Comparison of ENCODE assay signal across 1 cellular context in the genomic region with DNA sequence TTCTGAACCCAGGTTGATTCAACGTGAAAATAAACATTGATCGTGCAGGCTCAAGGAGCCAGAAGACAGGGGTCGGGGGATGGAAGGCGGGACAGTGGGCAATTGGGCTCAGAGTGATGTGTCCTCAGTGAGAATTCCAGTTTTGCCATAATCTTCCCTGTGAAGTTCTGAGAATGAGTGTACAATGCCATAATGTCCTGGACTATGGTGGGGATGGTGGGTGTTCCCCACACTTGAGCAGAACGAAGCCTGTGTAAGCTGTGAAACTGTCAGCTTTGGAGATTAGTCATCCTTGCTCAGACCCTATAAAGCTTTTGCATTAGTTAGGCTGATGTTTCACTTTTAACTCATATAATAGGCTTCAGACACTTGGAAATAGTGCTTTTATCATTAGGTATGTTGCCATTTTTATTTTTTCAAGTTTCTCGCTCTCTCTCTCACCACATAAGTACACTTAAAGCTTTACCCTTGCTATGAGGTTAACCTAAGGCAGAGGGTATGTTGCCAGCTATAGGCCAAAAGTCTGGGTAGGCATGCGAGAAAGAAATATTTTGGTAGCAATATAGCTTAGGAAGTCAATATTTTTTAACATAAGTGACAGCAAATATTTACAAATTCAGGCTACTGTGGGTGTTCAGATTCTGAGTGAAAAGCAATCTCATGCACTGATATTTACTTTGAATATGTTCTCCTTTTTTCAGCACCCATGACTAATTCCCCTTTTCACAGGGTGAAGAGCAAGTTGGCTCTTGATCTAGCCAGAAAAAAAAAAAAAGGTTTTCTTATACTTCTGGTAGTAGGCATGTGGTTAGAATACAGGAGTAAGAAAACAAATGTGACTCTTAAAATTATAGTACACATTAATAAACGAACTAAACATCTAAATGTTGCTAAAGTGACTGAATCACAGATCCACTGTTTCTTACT.
TF ChIP-seq lines count a peak whose summit lies in the region.

No MANE protein-coding gene starts in this region.

TF ChIP-seq in GM12878, 131 proteins besides CTCF, POLR2A, EP300 and RAD21 (continued from another document):
- TF ChIP-seq, protein P1, sequence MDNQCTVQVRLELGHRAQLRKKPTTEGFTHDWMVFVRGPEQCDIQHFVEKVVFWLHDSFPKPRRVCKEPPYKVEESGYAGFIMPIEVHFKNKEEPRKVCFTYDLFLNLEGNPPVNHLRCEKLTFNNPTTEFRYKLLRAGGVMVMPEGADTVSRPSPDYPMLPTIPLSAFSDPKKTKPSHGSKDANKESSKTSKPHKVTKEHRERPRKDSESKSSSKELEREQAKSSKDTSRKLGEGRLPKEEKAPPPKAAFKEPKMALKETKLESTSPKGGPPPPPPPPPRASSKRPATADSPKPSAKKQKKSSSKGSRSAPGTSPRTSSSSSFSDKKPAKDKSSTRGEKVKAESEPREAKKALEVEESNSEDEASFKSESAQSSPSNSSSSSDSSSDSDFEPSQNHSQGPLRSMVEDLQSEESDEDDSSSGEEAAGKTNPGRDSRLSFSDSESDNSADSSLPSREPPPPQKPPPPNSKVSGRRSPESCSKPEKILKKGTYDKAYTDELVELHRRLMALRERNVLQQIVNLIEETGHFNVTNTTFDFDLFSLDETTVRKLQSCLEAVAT (IDR thresholded peaks at IDR 0.05) = peak; percentile 85
- TF ChIP-seq LARP7 (IDR thresholded peaks at IDR 0.05) (peak; percentile 21; the same call in 1 of the 2 replicates), SUPT20H (IDR thresholded peaks at IDR 0.05; ENCODE audit: borderline replicate concordance, control insufficient read depth, low read depth, low read length) (no peak), BACH1 (IDR thresholded peaks at IDR 0.05; ENCODE audit: borderline replicate concordance) (peak; percentile 69), ZNF622 (IDR thresholded peaks at IDR 0.05) (no peak), RUNX3 (IDR thresholded peaks at IDR 0.05; ENCODE audit: low read length) (peak; percentile 77), EGR1 (IDR thresholded peaks at IDR 0.05; ENCODE audit: borderline replicate concordance in 1 of 2, low read depth in 2 of 2, low read length in 2 of 2) (0 out of 3 replicates have a peak, but pooled peaks of 1 of the 2 experiments have one; percentile 18), CHD1 (IDR thresholded peaks at IDR 0.05; ENCODE audit: low read depth, low read length) (peak; percentile 85; the same call in 1 of the 2 replicates), CREM (IDR thresholded peaks at IDR 0.05; ENCODE audit: low read depth) (peak; percentile 56; the same call in 1 of the 2 replicates), BHLHE40 (IDR thresholded peaks at IDR 0.05; ENCODE audit: borderline replicate concordance in 1 of 2, low read depth in 2 of 2, low read length in 1 of 2) (peak; percentile 37 to 52; a peak in 3 of 4 replicates), ETV6 (conservative IDR thresholded peaks at IDR 0.05 in 1 of 2, IDR thresholded peaks at IDR 0.05 in 1 of 2; ENCODE audit: borderline replicate concordance in 1 of 2, low read depth in 1 of 2) (peak in 1 of 2 experiments; percentile 67; a peak in 1 of 4 replicates), DPF2 (IDR thresholded peaks at IDR 0.05) (peak; percentile 95), SIN3A (IDR thresholded peaks at IDR 0.05; ENCODE audit: low read depth, low read length) (no peak), HDAC2 (IDR thresholded peaks at IDR 0.05) (no peak), PAX5 (IDR thresholded peaks at IDR 0.05; ENCODE audit: borderline replicate concordance, low read depth, low read length) (peak; percentile 68; the same call in 1 of the 2 replicates), SMARCA5 (IDR thresholded peaks at IDR 0.05) (peak; percentile 46), RELA (IDR thresholded peaks at IDR 0.05; ENCODE audit: borderline replicate concordance, partially characterized antibody) (peak; percentile 50), NR2C2 (IDR thresholded peaks at IDR 0.05; ENCODE audit: borderline replicate concordance, control insufficient read depth, insufficient read length, low read depth) (no peak), PML (IDR thresholded peaks at IDR 0.05; ENCODE audit: low read length) (peak; percentile 86), KLF5 (IDR thresholded peaks at IDR 0.05; ENCODE audit: partially characterized antibody) (no peak), FOXK2 (IDR thresholded peaks at IDR 0.05) (no peak), RFX5 (IDR thresholded peaks at IDR 0.05; ENCODE audit: low read depth, low read length) (no peak)
- TF ChIP-seq, protein P2, sequence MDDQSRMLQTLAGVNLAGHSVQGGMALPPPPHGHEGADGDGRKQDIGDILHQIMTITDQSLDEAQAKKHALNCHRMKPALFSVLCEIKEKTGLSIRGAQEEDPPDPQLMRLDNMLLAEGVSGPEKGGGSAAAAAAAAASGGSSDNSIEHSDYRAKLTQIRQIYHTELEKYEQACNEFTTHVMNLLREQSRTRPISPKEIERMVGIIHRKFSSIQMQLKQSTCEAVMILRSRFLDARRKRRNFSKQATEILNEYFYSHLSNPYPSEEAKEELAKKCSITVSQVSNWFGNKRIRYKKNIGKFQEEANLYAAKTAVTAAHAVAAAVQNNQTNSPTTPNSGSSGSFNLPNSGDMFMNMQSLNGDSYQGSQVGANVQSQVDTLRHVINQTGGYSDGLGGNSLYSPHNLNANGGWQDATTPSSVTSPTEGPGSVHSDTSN (IDR thresholded peaks at IDR 0.05; ENCODE audit: insufficient replicate concordance, low read depth, low read length) = peak; percentile 66
- TF ChIP-seq, protein P3, sequence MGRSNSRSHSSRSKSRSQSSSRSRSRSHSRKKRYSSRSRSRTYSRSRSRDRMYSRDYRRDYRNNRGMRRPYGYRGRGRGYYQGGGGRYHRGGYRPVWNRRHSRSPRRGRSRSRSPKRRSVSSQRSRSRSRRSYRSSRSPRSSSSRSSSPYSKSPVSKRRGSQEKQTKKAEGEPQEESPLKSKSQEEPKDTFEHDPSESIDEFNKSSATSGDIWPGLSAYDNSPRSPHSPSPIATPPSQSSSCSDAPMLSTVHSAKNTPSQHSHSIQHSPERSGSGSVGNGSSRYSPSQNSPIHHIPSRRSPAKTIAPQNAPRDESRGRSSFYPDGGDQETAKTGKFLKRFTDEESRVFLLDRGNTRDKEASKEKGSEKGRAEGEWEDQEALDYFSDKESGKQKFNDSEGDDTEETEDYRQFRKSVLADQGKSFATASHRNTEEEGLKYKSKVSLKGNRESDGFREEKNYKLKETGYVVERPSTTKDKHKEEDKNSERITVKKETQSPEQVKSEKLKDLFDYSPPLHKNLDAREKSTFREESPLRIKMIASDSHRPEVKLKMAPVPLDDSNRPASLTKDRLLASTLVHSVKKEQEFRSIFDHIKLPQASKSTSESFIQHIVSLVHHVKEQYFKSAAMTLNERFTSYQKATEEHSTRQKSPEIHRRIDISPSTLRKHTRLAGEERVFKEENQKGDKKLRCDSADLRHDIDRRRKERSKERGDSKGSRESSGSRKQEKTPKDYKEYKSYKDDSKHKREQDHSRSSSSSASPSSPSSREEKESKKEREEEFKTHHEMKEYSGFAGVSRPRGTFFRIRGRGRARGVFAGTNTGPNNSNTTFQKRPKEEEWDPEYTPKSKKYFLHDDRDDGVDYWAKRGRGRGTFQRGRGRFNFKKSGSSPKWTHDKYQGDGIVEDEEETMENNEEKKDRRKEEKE (IDR thresholded peaks at IDR 0.05) = no peak
- TF ChIP-seq, protein P4, sequence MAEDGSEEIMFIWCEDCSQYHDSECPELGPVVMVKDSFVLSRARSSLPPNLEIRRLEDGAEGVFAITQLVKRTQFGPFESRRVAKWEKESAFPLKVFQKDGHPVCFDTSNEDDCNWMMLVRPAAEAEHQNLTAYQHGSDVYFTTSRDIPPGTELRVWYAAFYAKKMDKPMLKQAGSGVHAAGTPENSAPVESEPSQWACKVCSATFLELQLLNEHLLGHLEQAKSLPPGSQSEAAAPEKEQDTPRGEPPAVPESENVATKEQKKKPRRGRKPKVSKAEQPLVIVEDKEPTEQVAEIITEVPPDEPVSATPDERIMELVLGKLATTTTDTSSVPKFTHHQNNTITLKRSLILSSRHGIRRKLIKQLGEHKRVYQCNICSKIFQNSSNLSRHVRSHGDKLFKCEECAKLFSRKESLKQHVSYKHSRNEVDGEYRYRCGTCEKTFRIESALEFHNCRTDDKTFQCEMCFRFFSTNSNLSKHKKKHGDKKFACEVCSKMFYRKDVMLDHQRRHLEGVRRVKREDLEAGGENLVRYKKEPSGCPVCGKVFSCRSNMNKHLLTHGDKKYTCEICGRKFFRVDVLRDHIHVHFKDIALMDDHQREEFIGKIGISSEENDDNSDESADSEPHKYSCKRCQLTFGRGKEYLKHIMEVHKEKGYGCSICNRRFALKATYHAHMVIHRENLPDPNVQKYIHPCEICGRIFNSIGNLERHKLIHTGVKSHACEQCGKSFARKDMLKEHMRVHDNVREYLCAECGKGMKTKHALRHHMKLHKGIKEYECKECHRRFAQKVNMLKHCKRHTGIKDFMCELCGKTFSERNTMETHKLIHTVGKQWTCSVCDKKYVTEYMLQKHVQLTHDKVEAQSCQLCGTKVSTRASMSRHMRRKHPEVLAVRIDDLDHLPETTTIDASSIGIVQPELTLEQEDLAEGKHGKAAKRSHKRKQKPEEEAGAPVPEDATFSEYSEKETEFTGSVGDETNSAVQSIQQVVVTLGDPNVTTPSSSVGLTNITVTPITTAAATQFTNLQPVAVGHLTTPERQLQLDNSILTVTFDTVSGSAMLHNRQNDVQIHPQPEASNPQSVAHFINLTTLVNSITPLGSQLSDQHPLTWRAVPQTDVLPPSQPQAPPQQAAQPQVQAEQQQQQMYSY (CRISPR knock-in tag; IDR thresholded peaks at IDR 0.05) = no peak
